In the genomic region with DNA sequence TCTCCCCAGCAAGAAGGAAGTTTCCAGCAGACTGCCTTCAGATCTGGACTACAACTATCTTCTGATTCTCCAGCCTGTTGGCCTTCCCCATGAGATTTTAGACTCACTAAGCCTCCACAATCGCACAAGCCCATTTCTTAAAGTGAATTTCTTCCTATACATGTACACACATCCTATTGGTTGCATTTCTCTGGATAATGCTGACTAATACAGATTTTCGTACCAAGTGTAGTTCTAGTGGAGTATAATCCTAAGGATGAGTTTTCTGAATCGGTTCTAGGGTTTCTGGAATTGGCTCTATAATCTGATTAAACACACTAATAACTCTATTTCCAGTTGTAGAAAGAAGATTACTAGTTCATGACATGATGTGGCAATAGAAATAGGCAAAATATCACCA, we compare ENCODE assay signal across 39 cellular contexts. TPM values are rescaled to one million over a fixed set of nuclear protein-coding genes. Genes with fewer than 3 reads are reported as not detected.
"Had no signal": no experiment of that assay in that cellular context is flagged by ENCODE, and none has a peak within 500 bp of the region (broad histone marks: within the 10 kb centered on the region; RNA-seq: fewer than 3 reads in every experiment).

No MANE protein-coding gene starts in this region.

- H3K27me3 ChIP-seq: MG63 had no signal

- DNase-seq: Karpas-422, Kasumi-1, MG63, MM.1S, MV-4-11, NCI-H1048, NCI-H1092, NCI-H1092 treated with DMSO at 0.1 percent for 48 hours, NCI-H1105, NCI-H1105 treated with DMSO at 0.1 percent for 48 hours, NCI-H1417, NCI-H1417 treated with DMSO at 0.1 percent for 48 hours, NCI-H1436, NCI-H1436 treated with DMSO at 0.1 percent for 48 hours, NCI-H146, NCI-H1694, NCI-H1694 treated with DMSO at 0.1 percent for 48 hours, NCI-H187, NCI-H187 treated with DMSO at 0.1 percent for 48 hours, NCI-H1930, NCI-H2029, NCI-H2029 treated with DMSO at 0.1 percent for 48 hours, NCI-H2081, NCI-H2081 treated with DMSO at 0.1 percent for 48 hours, NCI-H2107, NCI-H2171, NCI-H2171 treated with DMSO at 0.1 percent for 48 hours, NCI-H2227 treated with DMSO at 0.1 percent for 48 hours, NCI-H226, NCI-H345, NCI-H446, NCI-H446 treated with DMSO at 0.1 percent for 48 hours, NCI-H510A, NCI-H510A treated with DMSO at 0.1 percent for 48 hours, NCI-H524 had no signal

- H3K9me3 ChIP-seq: MG63 had no signal

- H3K4me3 ChIP-seq: MG63 had no signal

- H3K36me3 ChIP-seq: MG63 had no signal

RNA-seq across cellular contexts. Expression of gene C12orf50, which starts 53.3 kb away (rescaled TPM):
- total RNA-seq: LHCN-M2, M059J, MCF 10A, NCI-H460 had no signal
